ENCODE assay signal across 8 cellular contexts in genomic region chr19:3132971-3133792, GRCh38. TPM values are rescaled to one million over a fixed set of nuclear protein-coding genes. Genes with fewer than 3 reads are reported as not detected.
DNase-seq lines count a peak whose midpoint lies in the region; ATAC-seq and TF ChIP-seq lines count a peak whose summit lies in the region.

No MANE protein-coding gene starts in this region.

- H3K9me3 Mint-ChIP-seq in endothelial cell (ENCODE audit: unreplicated experiment): no peaks in the 10 kb centered on the region
- peaks cover 4% of the 10 kb centered on the region for H3K9me3 Mint-ChIP-seq in nephron progenitor cell

- H3K36me3 ChIP-seq in RWPE2 (ENCODE audit: low read depth): peaks cover 16% of the 10 kb centered on the region

- H3K4me3 Mint-ChIP-seq in endothelial cell (ENCODE audit: unreplicated experiment) (no peak overlapping the region), nephron progenitor cell (no peak overlapping the region)

- H3K4me1 Mint-ChIP-seq in endothelial cell (ENCODE audit: unreplicated experiment) (peaks cover 3% of the 10 kb centered on the region), nephron progenitor cell (peaks cover 5% of the 10 kb centered on the region)

- TF ChIP-seq CTCF in GM13976 (IDR thresholded peaks at IDR 0.05; ENCODE audit: borderline replicate concordance, control extremely low read depth, extremely low read depth, insufficient read depth, missing control alignments) (no peak), RWPE2 (IDR thresholded peaks at IDR 0.05; ENCODE audit: poor library complexity, severe bottlenecking) (no peak), endothelial cell (IDR thresholded peaks at IDR 0.05; ENCODE audit: unreplicated experiment) (no peak), nephron progenitor cell (IDR thresholded peaks at IDR 0.05) (no peak)

- peak overlapping the region; percentile 47 for H3K27ac ChIP-seq in RWPE2 (ENCODE audit: poor library complexity, severe bottlenecking)

- no peaks in the 10 kb centered on the region for H3K27me3 ChIP-seq in RWPE2 (ENCODE audit: insufficient read depth, poor library complexity, severe bottlenecking)

- H3K4me3 ChIP-seq in RWPE2 (ENCODE audit: severe bottlenecking): no peak overlapping the region

- peaks cover 2% of the 10 kb centered on the region for H3K27me3 Mint-ChIP-seq in endothelial cell (ENCODE audit: unreplicated experiment)
- peaks cover 20% of the 10 kb centered on the region for H3K27me3 Mint-ChIP-seq in nephron progenitor cell (ENCODE audit: low read depth, poor library complexity)

- ATAC-seq in HG03354 (IDR thresholded peaks at IDR 0.05; ENCODE audit: poor library complexity, severe bottlenecking, unreplicated experiment) (peak; percentile 55), RWPE2 (ENCODE audit: low read depth) (no peak)

- H3K4me1 ChIP-seq in RWPE2 (ENCODE audit: insufficient read depth, poor library complexity, severe bottlenecking): peaks cover 9% of the 10 kb centered on the region

- in situ Hi-C loops in GM13976 (cut with MboI; ENCODE audit: low sequenced_read_pairs, unreplicated experiment): no loop called here

- peak; percentile 81 for DNase-seq in GM13976 (ENCODE audit: low spot score)
- no peak for DNase-seq in RWPE2 (ENCODE audit: low spot score)
- peak; percentile 92 for DNase-seq in activated effector memory CD4-positive, alpha-beta T cell treated with anti-CD3 and anti-CD28 coated beads, Interleukin-2, amount 50 U/mL, for 16 hours
- DNase-seq in inferior parietal cortex (ENCODE audit: extremely low spot score): peak; percentile 18
- peak; percentile 48 to 83 (median 62) for DNase-seq in stimulated activated CD4-positive, alpha-beta T cell treated with anti-CD3 and anti-CD28 coated beads, TNF-alpha, amount 100 ng/mL, for 24 hours (ENCODE audit: low read depth in 3 of 3)
- DNase-seq in endothelial cell (ENCODE audit: low spot score): no peak
- DNase-seq in nephron progenitor cell: no peak

- H3K27ac Mint-ChIP-seq in endothelial cell (ENCODE audit: unreplicated experiment): no peak overlapping the region
- no peak overlapping the region for H3K27ac Mint-ChIP-seq in nephron progenitor cell

- no peaks in the 10 kb centered on the region for H3K9me3 ChIP-seq in RWPE2 (ENCODE audit: severe bottlenecking)

- H3K36me3 Mint-ChIP-seq in endothelial cell (ENCODE audit: low read depth, unreplicated experiment) (no peaks in the 10 kb centered on the region), nephron progenitor cell (ENCODE audit: low read depth) (no peaks in the 10 kb centered on the region)

RNA-seq across cellular contexts. Expression of gene GNA15, which starts 2.7 kb away (rescaled TPM):
- total RNA-seq in endothelial cell (ENCODE audit: unreplicated experiment): not detected

RNA-seq across cellular contexts. Expression of gene GNA11, which starts 39.0 kb away (rescaled TPM):
- total RNA-seq in endothelial cell (ENCODE audit: unreplicated experiment): 35.8 TPM

RNA-seq across cellular contexts. Expression of gene S1PR4, which starts 45.4 kb away (rescaled TPM):
- not detected for total RNA-seq in endothelial cell (ENCODE audit: unreplicated experiment)

RNA-seq across cellular contexts. Expression of gene NCLN, which starts 52.5 kb away (rescaled TPM):
- 63.0 TPM for total RNA-seq in endothelial cell (ENCODE audit: unreplicated experiment)

Comparison
In these comparisons a context has a peak if more than half of its experiments do, and no peak if none do; other contexts are left out.
1. DNase-seq: peak in GM13976 (single experiment), activated effector memory CD4-positive, alpha-beta T cell treated with anti-CD3 and anti-CD28 coated beads, Interleukin-2, amount 50 U/mL, for 16 hours (single experiment), inferior parietal cortex (single experiment) and stimulated activated CD4-positive, alpha-beta T cell treated with anti-CD3 and anti-CD28 coated beads, TNF-alpha, amount 100 ng/mL, for 24 hours (3 of 3); none in RWPE2 (single experiment), endothelial cell (single experiment) and nephron progenitor cell (single experiment).